ENCODE assay signal across 1 cellular context in the genomic region with DNA sequence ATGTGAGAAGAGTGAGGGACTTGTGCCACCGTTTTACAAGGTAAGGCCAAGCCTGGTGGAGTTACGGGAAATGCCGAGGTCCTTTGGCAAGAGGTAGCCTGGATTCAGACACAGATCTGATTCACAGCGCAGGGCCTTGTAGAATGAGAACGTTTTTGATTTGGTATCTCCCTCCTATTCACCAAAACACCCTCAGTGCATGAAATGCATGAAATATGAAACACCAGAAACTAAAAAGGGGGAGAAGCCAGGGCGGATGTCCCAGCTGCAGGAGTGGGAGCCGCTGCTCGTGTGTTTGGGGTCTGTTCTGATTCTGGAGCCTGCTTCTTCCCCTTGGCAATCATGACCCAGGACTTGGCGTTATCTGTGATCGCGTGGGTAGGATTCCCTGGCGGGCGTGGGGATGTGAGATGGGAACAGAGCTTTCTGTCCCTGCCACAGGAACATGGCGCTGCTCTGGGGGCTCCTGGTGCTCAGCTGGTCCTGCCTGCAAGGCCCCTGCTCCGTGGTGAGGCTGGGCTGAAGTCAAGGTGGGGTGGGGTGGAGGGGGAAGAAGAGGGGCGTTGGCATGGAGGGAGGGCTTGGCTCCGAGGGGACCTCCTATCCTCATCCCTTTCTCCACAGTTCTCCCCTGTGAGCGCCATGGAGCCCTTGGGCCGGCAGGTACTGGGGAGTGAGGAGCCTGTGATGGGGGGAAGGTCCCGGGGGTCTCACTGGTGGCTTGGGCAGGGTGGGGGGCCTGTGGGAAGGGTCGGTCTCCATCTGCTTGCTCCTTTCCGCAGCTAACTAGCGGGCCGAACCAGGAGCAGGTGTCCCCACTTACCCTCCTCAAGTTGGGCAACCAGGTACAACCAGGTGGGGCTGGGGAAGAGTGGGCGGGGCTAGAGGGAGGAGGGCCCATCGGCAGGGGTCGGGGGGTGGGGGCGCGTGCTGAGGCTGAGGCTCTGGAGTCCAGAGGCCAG.
TF ChIP-seq lines count a peak whose summit lies in the region.

No MANE protein-coding gene starts in this region.

TF ChIP-seq in HepG2, 621 proteins besides CTCF, POLR2A, EP300 and RAD21:
- TF ChIP-seq AGO2 (optimal IDR thresholded peaks at IDR 0.05; ENCODE audit: low read depth, low read length) (peak; percentile 44), ZBTB38 (CRISPR knock-in tag; IDR thresholded peaks at IDR 0.05) (peak; percentile 52; the same call in 1 of the 2 replicates), POLR2AphosphoS5 (IDR thresholded peaks at IDR 0.05; ENCODE audit: low read depth, low read length) (0 out of 2 replicates have a peak, but pooled peaks have one; percentile 18), JUND (CRISPR knock-in tag; IDR thresholded peaks at IDR 0.05) (no peak), SALL1 (CRISPR knock-in tag; IDR thresholded peaks at IDR 0.05) (no peak), TEAD3 (CRISPR knock-in tag; optimal IDR thresholded peaks at IDR 0.05; ENCODE audit: borderline replicate concordance) (peak; percentile 10), SALL2 (CRISPR knock-in tag; IDR thresholded peaks at IDR 0.05) (no peak), THAP9 (CRISPR knock-in tag; IDR thresholded peaks at IDR 0.05; ENCODE audit: borderline replicate concordance) (0 out of 2 replicates have a peak, but pooled peaks have one; percentile 19), ZMAT3 (CRISPR knock-in tag; conservative IDR thresholded peaks at IDR 0.05) (no peak), FOXO4 (CRISPR knock-in tag; conservative IDR thresholded peaks at IDR 0.05) (no peak), ZNF207 (IDR thresholded peaks at IDR 0.05; ENCODE audit: borderline replicate concordance) (no peak), NFYB (CRISPR knock-in tag; IDR thresholded peaks at IDR 0.05) (no peak), TCF7L2 (IDR thresholded peaks at IDR 0.05; ENCODE audit: low read depth, low read length) (no peak), ZNF20 (CRISPR knock-in tag; IDR thresholded peaks at IDR 0.05) (no peak), ZNF580 (CRISPR knock-in tag; IDR thresholded peaks at IDR 0.05; ENCODE audit: borderline replicate concordance, low read depth) (no peak), ZNF10 (CRISPR knock-in tag; IDR thresholded peaks at IDR 0.05; ENCODE audit: borderline replicate concordance, low read depth) (no peak), PHF5A (CRISPR knock-in tag; IDR thresholded peaks at IDR 0.05; ENCODE audit: low read depth, unreplicated experiment) (no peak), MAZ (IDR thresholded peaks at IDR 0.05; ENCODE audit: borderline replicate concordance, low read depth, low read length) (no peak), MAZ (CRISPR knock-in tag; IDR thresholded peaks at IDR 0.05; ENCODE audit: low read depth) (no peak), FOSL2 (CRISPR knock-in tag; IDR thresholded peaks at IDR 0.05) (no peak), ZNF883 (CRISPR knock-in tag; IDR thresholded peaks at IDR 0.05; ENCODE audit: not compliant biosample characterization) (peak; percentile 13)
- TF ChIP-seq, protein P1, sequence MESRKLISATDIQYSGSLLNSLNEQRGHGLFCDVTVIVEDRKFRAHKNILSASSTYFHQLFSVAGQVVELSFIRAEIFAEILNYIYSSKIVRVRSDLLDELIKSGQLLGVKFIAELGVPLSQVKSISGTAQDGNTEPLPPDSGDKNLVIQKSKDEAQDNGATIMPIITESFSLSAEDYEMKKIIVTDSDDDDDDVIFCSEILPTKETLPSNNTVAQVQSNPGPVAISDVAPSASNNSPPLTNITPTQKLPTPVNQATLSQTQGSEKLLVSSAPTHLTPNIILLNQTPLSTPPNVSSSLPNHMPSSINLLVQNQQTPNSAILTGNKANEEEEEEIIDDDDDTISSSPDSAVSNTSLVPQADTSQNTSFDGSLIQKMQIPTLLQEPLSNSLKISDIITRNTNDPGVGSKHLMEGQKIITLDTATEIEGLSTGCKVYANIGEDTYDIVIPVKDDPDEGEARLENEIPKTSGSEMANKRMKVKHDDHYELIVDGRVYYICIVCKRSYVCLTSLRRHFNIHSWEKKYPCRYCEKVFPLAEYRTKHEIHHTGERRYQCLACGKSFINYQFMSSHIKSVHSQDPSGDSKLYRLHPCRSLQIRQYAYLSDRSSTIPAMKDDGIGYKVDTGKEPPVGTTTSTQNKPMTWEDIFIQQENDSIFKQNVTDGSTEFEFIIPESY (CRISPR knock-in tag; IDR thresholded peaks at IDR 0.05) = peak; percentile 58; the same call in 1 of the 2 replicates
